In genomic region chr10:22624289-22624738, GRCh38 we compare ENCODE assay signal across 8 cellular contexts.
DNase-seq lines count a peak whose midpoint lies in the region; ATAC-seq and TF ChIP-seq lines count a peak whose summit lies in the region.

No MANE protein-coding gene starts in this region.

- no peaks in the 10 kb centered on the region for H3K79me2 ChIP-seq in Karpas-422 (ENCODE audit: low read length)

- H4K20me1 ChIP-seq in Karpas-422 (ENCODE audit: insufficient read depth, low read depth, low read length) = peaks cover 79% of the 10 kb centered on the region

- H3K4me1 Mint-ChIP-seq in T-helper 17 cell = peaks cover 65% of the 10 kb centered on the region

- H3K4me3 ChIP-seq in fibroblast of villous mesenchyme (ENCODE audit: low read depth, low read length) (no peak overlapping the region), stomach (no peak overlapping the region), Karpas-422 (ENCODE audit: low read length) (no peak overlapping the region)

- no peak for TF ChIP-seq EP300 in stomach (IDR thresholded peaks at IDR 0.05)

- H2AFZ ChIP-seq in Karpas-422 (ENCODE audit: low read length) = no peak overlapping the region

- H3K27me3 ChIP-seq in stomach (no peaks in the 10 kb centered on the region), Karpas-422 (ENCODE audit: low read length) (no peaks in the 10 kb centered on the region)

- no peak overlapping the region for H3K9ac ChIP-seq in Karpas-422 (ENCODE audit: low read length)

- peak overlapping the region; percentile 75 for H3K4me3 Mint-ChIP-seq in T-helper 17 cell

- H3K9me2 ChIP-seq in Karpas-422 (replicated peaks; ENCODE audit: insufficient read depth, low read length) = no peaks in the 10 kb centered on the region

- DNase-seq in SIG-M5 treated with dmso at 0.1 percent for 504 hours (lab: John Stamatoyannopoulos, UW; ENCODE audit: unreplicated experiment) (peak; percentile 15), SIG-M5 (lab: John Stamatoyannopoulos, UW) (no peak), T-helper 17 cell (no peak), fibroblast of villous mesenchyme (ENCODE audit: low read depth) (peak; percentile 80), stomach (no peak), Karpas-422 (no peak), NCI-H526 treated with DMSO at 0.1 percent for 48 hours (lab: John Stamatoyannopoulos, UW) (no peak)

- TF ChIP-seq CTCF in fibroblast of villous mesenchyme (IDR thresholded peaks at IDR 0.05; ENCODE audit: insufficient read depth, low read depth, low read length) (no peak), stomach (IDR thresholded peaks at IDR 0.05) (no peak)

- H3K4me2 ChIP-seq in Karpas-422 (ENCODE audit: low read depth, low read length, poor library complexity, severe bottlenecking) = no peak overlapping the region

- ATAC-seq in T-helper 17 cell (peak; percentile 60), GM18873 (IDR thresholded peaks at IDR 0.05; ENCODE audit: low FRiP score, unreplicated experiment) (no peak)

- no peaks in the 10 kb centered on the region for H3K36me3 Mint-ChIP-seq in T-helper 17 cell (ENCODE audit: low read depth)

- H3K27ac ChIP-seq in stomach (peak overlapping the region in 3 of 5 donors; percentile 11 to 52 (median 19)), Karpas-422 (ENCODE audit: low read length) (no peak overlapping the region)

- TF ChIP-seq POLR2A in stomach (IDR thresholded peaks at IDR 0.05) = no peak

- H3K36me3 ChIP-seq in stomach (no peaks in the 10 kb centered on the region), Karpas-422 (ENCODE audit: insufficient read depth, low read length) (no peaks in the 10 kb centered on the region)

- H3K9me3 ChIP-seq in T-helper 17 cell (ENCODE audit: control insufficient read depth, low read length, poor library complexity, severe bottlenecking) = no peaks in the 10 kb centered on the region
- no peaks in the 10 kb centered on the region for H3K9me3 ChIP-seq in stomach
- no peaks in the 10 kb centered on the region for H3K9me3 ChIP-seq in Karpas-422 (ENCODE audit: low read length)

- no peaks in the 10 kb centered on the region for H3K27me3 Mint-ChIP-seq in T-helper 17 cell

- intact Hi-C loops in stomach (cut with DNase I; ENCODE audit: low total_unique reads) = no loop called here

- peaks cover 10 to 93% (median 41%) of the 10 kb centered on the region in 4 donors for H3K4me1 ChIP-seq in stomach
- no peaks in the 10 kb centered on the region for H3K4me1 ChIP-seq in Karpas-422 (ENCODE audit: low read length)

- 46 to 63% (median 57%) methylated on average over 3 of the region's 3 CpGs for WGBS in stomach, 5 donors

- peak overlapping the region; percentile 99 for H3K27ac Mint-ChIP-seq in T-helper 17 cell

Comparison
In these comparisons a context has a peak if more than half of its experiments do, and no peak if none do; other contexts are left out.
1. DNase-seq: peak in SIG-M5 treated with dmso at 0.1 percent for 504 hours (single experiment) and fibroblast of villous mesenchyme (single experiment); none in SIG-M5 (single experiment), T-helper 17 cell (0 of 3), stomach (single experiment), Karpas-422 (single experiment) and NCI-H526 treated with DMSO at 0.1 percent for 48 hours (single experiment).